In genomic region chr4:47567511-47567910, GRCh38 we compare ENCODE assay signal across 26 cellular contexts.
"Had no signal": no experiment of that assay in that cellular context is flagged by ENCODE, and none has a peak within 500 bp of the region (broad histone marks: within the 10 kb centered on the region; RNA-seq: fewer than 3 reads in every experiment).

No MANE protein-coding gene starts in this region.

- H3K4me3 ChIP-seq: ascending aorta, esophagus squamous epithelium, gastrocnemius medialis, mucosa of descending colon, spleen, tibial nerve had no signal

- H3K9me3 ChIP-seq: ascending aorta, esophagus squamous epithelium, gastrocnemius medialis, mucosa of descending colon, spleen, tibial nerve had no signal

- H3K9me3 Mint-ChIP-seq: activated T-cell treated with anti-CD3 and anti-CD28 coated beads, Interleukin-2, amount 50 U/mL, for 72 hours; brain; dendritic cell treated with granulocyte-macrophage colony-stimulating factor and Interleukin-4, amounts not matched to agents 40 ng/mL and 50 ng/mL, for 4 days; endodermal cell; natural killer cell treated with Interleukin-12 subunit alpha and Interleukin-12 subunit beta and Interleukin-15 and Interleukin-18, amount 100 ng/mL, for 72 hours had no signal

- H3K4me3 Mint-ChIP-seq: activated CD4-positive, alpha-beta T cell treated with anti-CD3 and anti-CD28 coated beads for 36 hours; activated naive CD8-positive, alpha-beta T cell; activated T-cell treated with anti-CD3 and anti-CD28 coated beads, Interleukin-2, amount 50 U/mL, for 72 hours; brain; dendritic cell treated with granulocyte-macrophage colony-stimulating factor and Interleukin-4, amounts not matched to agents 40 ng/mL and 50 ng/mL, for 4 days; endodermal cell; natural killer cell treated with Interleukin-12 subunit alpha and Interleukin-12 subunit beta and Interleukin-15 and Interleukin-18, amount 100 ng/mL, for 72 hours had no signal

- H3K27me3 ChIP-seq: ascending aorta, esophagus squamous epithelium, gastrocnemius medialis, spleen, tibial nerve had no signal

- H3K27ac Mint-ChIP-seq: activated CD4-positive, alpha-beta T cell treated with anti-CD3 and anti-CD28 coated beads for 36 hours; activated naive CD8-positive, alpha-beta T cell; activated T-cell treated with anti-CD3 and anti-CD28 coated beads, Interleukin-2, amount 50 U/mL, for 72 hours; brain; dendritic cell treated with granulocyte-macrophage colony-stimulating factor and Interleukin-4, amounts not matched to agents 40 ng/mL and 50 ng/mL, for 4 days; endodermal cell; natural killer cell treated with Interleukin-12 subunit alpha and Interleukin-12 subunit beta and Interleukin-15 and Interleukin-18, amount 100 ng/mL, for 72 hours had no signal

- H3K36me3 ChIP-seq: gastrocnemius medialis had no signal

- H3K27me3 Mint-ChIP-seq: activated naive CD8-positive, alpha-beta T cell; dendritic cell treated with granulocyte-macrophage colony-stimulating factor and Interleukin-4, amounts not matched to agents 40 ng/mL and 50 ng/mL, for 4 days; natural killer cell treated with Interleukin-12 subunit alpha and Interleukin-12 subunit beta and Interleukin-15 and Interleukin-18, amount 100 ng/mL, for 72 hours had no signal

- H3K4me1 Mint-ChIP-seq: brain, endodermal cell had no signal

- ATAC-seq: activated CD4-positive, alpha-beta T cell treated with anti-CD3 and anti-CD28 coated beads for 36 hours; activated T-cell treated with anti-CD3 and anti-CD28 coated beads, Interleukin-2, amount 50 U/mL, for 72 hours; gastrocnemius medialis; left cardiac atrium; left ventricle myocardium superior; mucosa of descending colon; natural killer cell treated with Interleukin-12 subunit alpha and Interleukin-12 subunit beta and Interleukin-15 and Interleukin-18, amount 100 ng/mL, for 72 hours; right cardiac atrium had no signal

- H3K4me1 ChIP-seq: gastrocnemius medialis had no signal

- DNase-seq: activated CD4-positive, alpha-beta T cell treated with anti-CD3 and anti-CD28 coated beads for 36 hours; activated CD4-positive, alpha-beta T cell treated with anti-CD3 and anti-CD28 coated beads, Interleukin-2, amount 50 U/mL, for 4 hours; activated CD4-positive, CD25-positive, alpha-beta regulatory T cell; activated naive CD4-positive, alpha-beta T cell treated with Interleukin-2 at 50 U/mL for 16 hours; activated T-cell treated with anti-CD3 and anti-CD28 coated beads for 4 hours; activated T-cell treated with anti-CD3 and anti-CD28 coated beads, Interleukin-2, amount 50 U/mL, for 72 hours; caudate nucleus; endodermal cell; esophagus squamous epithelium; gastrocnemius medialis; glutamatergic neuron; islet precursor cell; left cardiac atrium; left ventricle myocardium superior; mucosa of descending colon; posterior cingulate gyrus; right cardiac atrium; spleen; stimulated activated CD4-positive, alpha-beta T cell treated with anti-CD3 and anti-CD28 coated beads, Interleukin-2, amount 100 ng/mL, for 48 hours; stimulated activated naive CD4-positive, alpha-beta T cell treated with Interleukin-2 at 50 U/mL for 16 hours had no signal

- H3K27ac ChIP-seq: ascending aorta, esophagus squamous epithelium, gastrocnemius medialis, spleen, tibial nerve had no signal
